ENCODE assay signal across 16 cellular contexts in the genomic region with DNA sequence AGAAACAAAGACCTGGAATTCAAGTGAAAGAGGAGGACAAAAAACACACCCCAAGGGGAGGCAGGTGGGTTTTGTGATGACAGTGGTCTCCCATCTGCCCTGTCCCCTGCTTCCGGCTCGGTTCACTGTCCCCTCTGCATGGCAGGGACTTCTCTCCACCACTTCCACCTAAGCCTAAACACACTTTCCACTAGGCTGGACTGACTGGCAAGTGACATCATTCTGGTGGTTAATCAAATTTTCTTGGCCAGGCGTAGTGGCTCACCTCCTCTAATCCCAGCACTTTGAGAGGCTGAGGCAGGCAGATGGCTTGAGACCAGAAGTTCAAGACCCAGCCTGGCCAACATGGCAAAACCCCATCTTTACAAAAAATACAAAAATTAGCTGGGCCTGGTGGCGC. TPM values are rescaled to one million over a fixed set of nuclear protein-coding genes. Genes with fewer than 3 reads are reported as not detected.
DNase-seq lines count a peak whose midpoint lies in the region; ATAC-seq and TF ChIP-seq lines count a peak whose summit lies in the region.
"Had no signal": no experiment of that assay in that cellular context is flagged by ENCODE, and none has a peak within 500 bp of the region (broad histone marks: within the 10 kb centered on the region; RNA-seq: fewer than 3 reads in every experiment).

No MANE protein-coding gene starts in this region.

- CTCF ChIA-PET in activated CD4-positive, alpha-beta T cell treated with anti-CD3 and anti-CD28 coated beads, Interleukin-2, amount 10 ng/mL, durations not matched to agents 7 days and 5 days (lab: Charles Lee) = interaction anchor here (1.3 to 2.3 kb wide), 6 partner anchors 9 to 217 kb away, joined by 3 to 14 read pairs (median 4); no protein-coding TSS in a partner anchor

- H3K4me3 ChIP-seq in mesodermal cell (ENCODE audit: extremely low read depth, insufficient read depth, low read length, poor library complexity, severe bottlenecking) = no peak overlapping the region
- no peak overlapping the region for H3K4me3 ChIP-seq in H7 (ENCODE audit: insufficient read depth, low read depth, low read length)
- H3K4me3 ChIP-seq: A549 had no signal

- POLR2A ChIA-PET in activated CD4-positive, alpha-beta T cell treated with anti-CD3 and anti-CD28 coated beads, Interleukin-2, amount 10 ng/mL, durations not matched to agents 7 days and 5 days (lab: Charles Lee) = no interaction called here

- H3K27me3 Mint-ChIP-seq in activated T-cell treated with anti-CD3 and anti-CD28 coated beads, Interleukin-2, amount 50 U/mL, for 24 hours = no peaks in the 10 kb centered on the region
- H3K27me3 Mint-ChIP-seq in activated T-cell treated with anti-CD3 and anti-CD28 coated beads, Interleukin-2, amount 50 U/mL, for 72 hours (ENCODE audit: low read depth) = no peaks in the 10 kb centered on the region
- H3K27me3 Mint-ChIP-seq in brain = peaks cover 2% of the 10 kb centered on the region
- H3K27me3 Mint-ChIP-seq in type B pancreatic cell = no peaks in the 10 kb centered on the region
- H3K27me3 Mint-ChIP-seq in activated CD4-positive, alpha-beta T cell treated with anti-CD3 and anti-CD28 coated beads, Interleukin-2, amount 10 ng/mL, durations not matched to agents 7 days and 5 days = peaks cover 3% of the 10 kb centered on the region

- H3K4me1 Mint-ChIP-seq in activated T-cell treated with anti-CD3 and anti-CD28 coated beads, Interleukin-2, amount 50 U/mL, for 24 hours (ENCODE audit: low read depth) = peaks cover 59% of the 10 kb centered on the region
- H3K4me1 Mint-ChIP-seq in activated T-cell treated with anti-CD3 and anti-CD28 coated beads, Interleukin-2, amount 50 U/mL, for 72 hours (ENCODE audit: low read depth) = peaks cover 48% of the 10 kb centered on the region
- H3K4me1 Mint-ChIP-seq in brain (peaks cover 38% of the 10 kb centered on the region), type B pancreatic cell (ENCODE audit: unreplicated experiment) (peaks cover 37% of the 10 kb centered on the region)
- peaks cover 49% of the 10 kb centered on the region for H3K4me1 Mint-ChIP-seq in activated CD4-positive, alpha-beta T cell treated with anti-CD3 and anti-CD28 coated beads, Interleukin-2, amount 10 ng/mL, durations not matched to agents 7 days and 5 days

- no peak overlapping the region for H3K4me3 Mint-ChIP-seq in activated T-cell treated with anti-CD3 and anti-CD28 coated beads, Interleukin-2, amount 50 U/mL, for 24 hours
- H3K4me3 Mint-ChIP-seq in activated T-cell treated with anti-CD3 and anti-CD28 coated beads, Interleukin-2, amount 50 U/mL, for 72 hours = no peak overlapping the region
- peak overlapping the region in 1 of 5 experiments; percentile 27 for H3K4me3 Mint-ChIP-seq in brain
- no peak overlapping the region for H3K4me3 Mint-ChIP-seq in type B pancreatic cell
- H3K4me3 Mint-ChIP-seq in activated CD4-positive, alpha-beta T cell treated with anti-CD3 and anti-CD28 coated beads, Interleukin-2, amount 10 ng/mL, durations not matched to agents 7 days and 5 days = no peak overlapping the region
- H3K4me3 Mint-ChIP-seq: activated naive CD4-positive, alpha-beta T cell treated with anti-CD3 and anti-CD28 coated beads, Interleukin-2, amount 10 ng/mL, durations not matched to agents 7 days and 5 days; dendritic cell treated with granulocyte-macrophage colony-stimulating factor and Interleukin-4, amounts not matched to agents 40 ng/mL and 50 ng/mL, for 4 days had no signal

- no peaks in the 10 kb centered on the region for H3K9me3 Mint-ChIP-seq in activated T-cell treated with anti-CD3 and anti-CD28 coated beads, Interleukin-2, amount 50 U/mL, for 24 hours
- no peaks in the 10 kb centered on the region for H3K9me3 Mint-ChIP-seq in activated T-cell treated with anti-CD3 and anti-CD28 coated beads, Interleukin-2, amount 50 U/mL, for 72 hours
- H3K9me3 Mint-ChIP-seq in brain = no peaks in the 10 kb centered on the region
- H3K9me3 Mint-ChIP-seq in type B pancreatic cell = no peaks in the 10 kb centered on the region
- no peaks in the 10 kb centered on the region for H3K9me3 Mint-ChIP-seq in activated CD4-positive, alpha-beta T cell treated with anti-CD3 and anti-CD28 coated beads, Interleukin-2, amount 10 ng/mL, durations not matched to agents 7 days and 5 days
- H3K9me3 Mint-ChIP-seq: activated naive CD4-positive, alpha-beta T cell treated with anti-CD3 and anti-CD28 coated beads, Interleukin-2, amount 10 ng/mL, durations not matched to agents 7 days and 5 days; dendritic cell treated with granulocyte-macrophage colony-stimulating factor and Interleukin-4, amounts not matched to agents 40 ng/mL and 50 ng/mL, for 4 days had no signal

- H3K36me3 ChIP-seq in mesodermal cell (ENCODE audit: control insufficient read depth, insufficient read depth, low read length) (no peaks in the 10 kb centered on the region), H7 (replicated peaks; ENCODE audit: control insufficient read depth, insufficient read depth, low read length) (peaks cover 16% of the 10 kb centered on the region)

- peaks cover 35% of the 10 kb centered on the region for H3K4me1 ChIP-seq in mesodermal cell (ENCODE audit: control insufficient read depth, insufficient read depth, low read length, poor library complexity, severe bottlenecking)

- H3K27ac Mint-ChIP-seq in activated T-cell treated with anti-CD3 and anti-CD28 coated beads, Interleukin-2, amount 50 U/mL, for 24 hours = peak overlapping the region; percentile 41
- no peak overlapping the region for H3K27ac Mint-ChIP-seq in activated T-cell treated with anti-CD3 and anti-CD28 coated beads, Interleukin-2, amount 50 U/mL, for 72 hours
- peak overlapping the region in 4 of 5 experiments; percentile 67 to 90 (median 80) for H3K27ac Mint-ChIP-seq in brain
- H3K27ac Mint-ChIP-seq in type B pancreatic cell = peak overlapping the region; percentile 91
- H3K27ac Mint-ChIP-seq in activated CD4-positive, alpha-beta T cell treated with anti-CD3 and anti-CD28 coated beads, Interleukin-2, amount 10 ng/mL, durations not matched to agents 7 days and 5 days = no peak overlapping the region

- H3K27ac ChIP-seq in mesodermal cell (ENCODE audit: low read depth, low read length, severe bottlenecking) (peak overlapping the region; percentile 90), substantia nigra (ENCODE audit: low read depth, low read length, poor library complexity, severe bottlenecking) (no peak overlapping the region)

- no peak for DNase-seq in activated T-cell treated with anti-CD3 and anti-CD28 coated beads, Interleukin-2, amount 50 U/mL, for 24 hours
- no peak for DNase-seq in activated T-cell treated with anti-CD3 and anti-CD28 coated beads, Interleukin-2, amount 50 U/mL, for 72 hours
- DNase-seq in type B pancreatic cell (ENCODE audit: extremely low spot score, unreplicated experiment) (no peak), H7 (no peak), substantia nigra (lab: John Stamatoyannopoulos, UW) (no peak)
- no peak for DNase-seq in activated CD4-positive, alpha-beta T cell treated with anti-CD3 and anti-CD28 coated beads, Interleukin-2, amount 10 ng/mL, durations not matched to agents 7 days and 5 days
- DNase-seq: activated naive CD4-positive, alpha-beta T cell treated with anti-CD3 and anti-CD28 coated beads, Interleukin-2, amount 10 ng/mL, durations not matched to agents 7 days and 5 days; DMS79; NCI-H1436; NCI-H774; stimulated activated CD8-positive, alpha-beta memory T cell treated with anti-CD3 and anti-CD28 coated beads, Interleukin-4, amount 100 ng/mL, for 48 hours; SW 1271 had no signal

- H3K9me3 ChIP-seq in mesodermal cell (ENCODE audit: control insufficient read depth, low read length) = no peaks in the 10 kb centered on the region
- H3K9me3 ChIP-seq: A549 had no signal

- TF ChIP-seq CTCF in brain (conservative IDR thresholded peaks at IDR 0.05) (no peak), type B pancreatic cell (conservative IDR thresholded peaks at IDR 0.05) (no peak)

- ATAC-seq in activated T-cell treated with anti-CD3 and anti-CD28 coated beads, Interleukin-2, amount 50 U/mL, for 72 hours (replicated peaks in 1 of 2) = no peak
- ATAC-seq: A549 had no signal

- WGBS in mesodermal cell (ENCODE audit: insufficient coverage in 2 of 2), 2 experiments = 81 to 85% methylated on average over 3 of the region's 4 CpGs

- H3K36me3 Mint-ChIP-seq in activated T-cell treated with anti-CD3 and anti-CD28 coated beads, Interleukin-2, amount 50 U/mL, for 24 hours (ENCODE audit: low read depth) = peaks cover 9% of the 10 kb centered on the region
- no peaks in the 10 kb centered on the region for H3K36me3 Mint-ChIP-seq in activated T-cell treated with anti-CD3 and anti-CD28 coated beads, Interleukin-2, amount 50 U/mL, for 72 hours (ENCODE audit: insufficient read depth in 2 of 2)
- H3K36me3 Mint-ChIP-seq in brain (no peaks in the 10 kb centered on the region), type B pancreatic cell (peaks cover 35% of the 10 kb centered on the region)
- peaks cover 15% of the 10 kb centered on the region for H3K36me3 Mint-ChIP-seq in activated CD4-positive, alpha-beta T cell treated with anti-CD3 and anti-CD28 coated beads, Interleukin-2, amount 10 ng/mL, durations not matched to agents 7 days and 5 days (ENCODE audit: low read depth)

- no peaks in the 10 kb centered on the region for H3K27me3 ChIP-seq in H7 (ENCODE audit: control insufficient read depth, insufficient read depth, low read length)

RNA-seq across cellular contexts. Expression of a gene that starts 11.9 kb away (rescaled TPM):
- total RNA-seq in activated T-cell treated with anti-CD3 and anti-CD28 coated beads, Interleukin-2, amount 50 U/mL, for 72 hours = not detected
- 2.3 TPM for polyA plus RNA-seq in brain (ENCODE audit: insufficient read depth, low read depth, low replicate concordance)
- 2.1 TPM for polyA plus RNA-seq in mesodermal cell (2013, experiment 1 of 2)
- 0.71 TPM for polyA plus RNA-seq in mesodermal cell (2013, experiment 2 of 2)
- total RNA-seq in type B pancreatic cell (ENCODE audit: low replicate concordance) = 32.4 and 115 TPM in 2 replicates
- total RNA-seq in H7 (2014; rRNA removed; shearing (Covaris generic)) = 36.5 and 43.6 TPM in 2 replicates
- total RNA-seq in activated CD4-positive, alpha-beta T cell treated with anti-CD3 and anti-CD28 coated beads, Interleukin-2, amount 10 ng/mL, durations not matched to agents 7 days and 5 days = not detected

RNA-seq across cellular contexts. Expression of a gene that starts 19.5 kb away (rescaled TPM):
- 10 to 100 TPM; 48.4 to 52.1 TPM for total RNA-seq in activated T-cell treated with anti-CD3 and anti-CD28 coated beads, Interleukin-2, amount 50 U/mL, for 72 hours
- 24.6 TPM for polyA plus RNA-seq in brain (ENCODE audit: insufficient read depth, low read depth, low replicate concordance)
- polyA plus RNA-seq in mesodermal cell (2013, experiment 1 of 2) = 88.0 TPM
- polyA plus RNA-seq in mesodermal cell (2013, experiment 2 of 2) = 82.0 TPM
- 79.1 and 222 TPM in 2 replicates for total RNA-seq in type B pancreatic cell (ENCODE audit: low replicate concordance)
- 83.5 and 84.6 TPM in 2 replicates for total RNA-seq in H7 (2014; rRNA removed; shearing (Covaris generic))
- 10 to 100 TPM; 59.3 to 64.4 TPM for total RNA-seq in activated CD4-positive, alpha-beta T cell treated with anti-CD3 and anti-CD28 coated beads, Interleukin-2, amount 10 ng/mL, durations not matched to agents 7 days and 5 days

RNA-seq across cellular contexts. Expression of a gene that starts 53.0 kb away (rescaled TPM):
- under 1 TPM; 0.29 to 0.67 TPM for total RNA-seq in activated T-cell treated with anti-CD3 and anti-CD28 coated beads, Interleukin-2, amount 50 U/mL, for 72 hours
- 211 TPM for polyA plus RNA-seq in brain (ENCODE audit: insufficient read depth, low read depth, low replicate concordance)
- polyA plus RNA-seq in mesodermal cell (2013, experiment 1 of 2) = 0.88 TPM
- polyA plus RNA-seq in mesodermal cell (2013, experiment 2 of 2) = 0.76 TPM
- total RNA-seq in type B pancreatic cell (ENCODE audit: low replicate concordance) = 29.2 and 72.7 TPM in 2 replicates
- total RNA-seq in H7 (2014; rRNA removed; shearing (Covaris generic)) = 28.5 and 41.7 TPM in 2 replicates
- under 1 TPM; 0.54 to 0.67 TPM for total RNA-seq in activated CD4-positive, alpha-beta T cell treated with anti-CD3 and anti-CD28 coated beads, Interleukin-2, amount 10 ng/mL, durations not matched to agents 7 days and 5 days

Comparison
In these comparisons a context has a peak if more than half of its experiments do, and no peak if none do; other contexts are left out.
1. H3K27ac Mint-ChIP-seq: peak in activated T-cell treated with anti-CD3 and anti-CD28 coated beads, Interleukin-2, amount 50 U/mL, for 24 hours (single experiment), brain (4 of 5) and type B pancreatic cell (single experiment); none in activated T-cell treated with anti-CD3 and anti-CD28 coated beads, Interleukin-2, amount 50 U/mL, for 72 hours (single experiment) and activated CD4-positive, alpha-beta T cell treated with anti-CD3 and anti-CD28 coated beads, Interleukin-2, amount 10 ng/mL, durations not matched to agents 7 days and 5 days (single experiment).
2. RNA of a gene that starts 11.9 kb away (total RNA-seq): 36.5 to 43.6 TPM in H7 and 32.4 to 115 TPM in type B pancreatic cell; not detected in activated CD4-positive, alpha-beta T cell treated with anti-CD3 and anti-CD28 coated beads, Interleukin-2, amount 10 ng/mL, durations not matched to agents 7 days and 5 days and not detected in activated T-cell treated with anti-CD3 and anti-CD28 coated beads, Interleukin-2, amount 50 U/mL, for 72 hours; every median in the first group is over 10 times any median in the second.
3. RNA of a gene that starts 53.0 kb away (total RNA-seq): 29.2 to 72.7 TPM in type B pancreatic cell and 28.5 to 41.7 TPM in H7; 0.29 to 0.67 TPM in activated T-cell treated with anti-CD3 and anti-CD28 coated beads, Interleukin-2, amount 50 U/mL, for 72 hours and 0.54 to 0.67 TPM in activated CD4-positive, alpha-beta T cell treated with anti-CD3 and anti-CD28 coated beads, Interleukin-2, amount 10 ng/mL, durations not matched to agents 7 days and 5 days; every median in the first group is over 10 times any median in the second.